31 cellular contexts compared by ENCODE assay signal in genomic region chr11:119298726-119299125, GRCh38. TPM values are rescaled to one million over a fixed set of nuclear protein-coding genes. Genes with fewer than 3 reads are reported as not detected.
DNase-seq lines count a peak whose midpoint lies in the region; ATAC-seq and TF ChIP-seq lines count a peak whose summit lies in the region.
"Had no signal": no experiment of that assay in that cellular context is flagged by ENCODE, and none has a peak within 500 bp of the region (broad histone marks: within the 10 kb centered on the region; RNA-seq: fewer than 3 reads in every experiment).

No MANE protein-coding gene starts in this region.

- no peak overlapping the region for H2AK5ac ChIP-seq in mesenchymal stem cell (ENCODE audit: low read length, severe bottlenecking)

- peaks cover 0 to 54% (median 19%) of the 10 kb centered on the region in 3 donors for H3K4me1 ChIP-seq in gastroesophageal sphincter
- no peaks in the 10 kb centered on the region for H3K4me1 ChIP-seq in mesenchymal stem cell (ENCODE audit: control insufficient read depth, insufficient read depth, low read depth, low read length)
- H3K4me1 ChIP-seq in stomach smooth muscle (ENCODE audit: control insufficient read depth, insufficient read depth, low read length) = peaks cover 38% of the 10 kb centered on the region
- H3K4me1 ChIP-seq: spleen had no signal

- no peak overlapping the region for H3K27ac Mint-ChIP-seq in activated CD8-positive, alpha-beta memory T cell treated with anti-CD3 and anti-CD28 coated beads, Interleukin-2, amount 10 ng/mL, durations not matched to agents 7 days and 5 days
- H3K27ac Mint-ChIP-seq: activated CD4-positive, alpha-beta T cell treated with anti-CD3 and anti-CD28 coated beads, Interleukin-2, amount 10 ng/mL, durations not matched to agents 24 days and 14 days; activated naive CD4-positive, alpha-beta T cell treated with anti-CD3 and anti-CD28 coated beads, Interleukin-2, amount 10 ng/mL, durations not matched to agents 7 days and 5 days; progenitor cell of endocrine pancreas; stimulated activated effector memory CD8-positive, alpha-beta T cell treated with anti-CD3 and anti-CD28 coated beads, Interleukin-12 subunit alpha, Interleukin-12 subunit beta, amount 100 ng/mL, for 72 hours had no signal

- H3K79me1 ChIP-seq in mesenchymal stem cell (replicated peaks; ENCODE audit: low read length, poor library complexity, severe bottlenecking) = peaks cover 14% of the 10 kb centered on the region

- peak; percentile 72 for DNase-seq in astrocyte of the hippocampus (ENCODE audit: low read depth, low spot score)
- DNase-seq in mesenchymal stem cell = no peak
- no peak for DNase-seq in activated CD8-positive, alpha-beta memory T cell treated with anti-CD3 and anti-CD28 coated beads, Interleukin-2, amount 10 ng/mL, durations not matched to agents 7 days and 5 days
- DNase-seq: activated CD4-positive, alpha-beta T cell treated with anti-CD3 and anti-CD28 coated beads, Interleukin-2, amount 10 ng/mL, durations not matched to agents 24 days and 14 days; activated naive CD4-positive, alpha-beta T cell treated with anti-CD3 and anti-CD28 coated beads, Interleukin-2, amount 10 ng/mL, durations not matched to agents 7 days and 5 days; anterior cingulate cortex; foreskin fibroblast; MM.1S; NCI-H1436; NCI-H82; spleen; stimulated activated CD4-positive, alpha-beta T cell treated with anti-CD3 and anti-CD28 coated beads, Interleukin-2, amount 100 ng/mL, for 48 hours; T-helper 2 cell had no signal

- H4K91ac ChIP-seq in mesenchymal stem cell (ENCODE audit: low read length) = no peak overlapping the region

- no peaks in the 10 kb centered on the region for H3K27me3 Mint-ChIP-seq in activated CD8-positive, alpha-beta memory T cell treated with anti-CD3 and anti-CD28 coated beads, Interleukin-2, amount 10 ng/mL, durations not matched to agents 7 days and 5 days
- H3K27me3 Mint-ChIP-seq: activated CD4-positive, alpha-beta T cell treated with anti-CD3 and anti-CD28 coated beads, Interleukin-2, amount 10 ng/mL, durations not matched to agents 24 days and 14 days; activated naive CD4-positive, alpha-beta T cell treated with anti-CD3 and anti-CD28 coated beads, Interleukin-2, amount 10 ng/mL, durations not matched to agents 7 days and 5 days; central memory CD8-positive, alpha-beta T cell; progenitor cell of endocrine pancreas had no signal

- H3K9me3 Mint-ChIP-seq in activated CD8-positive, alpha-beta memory T cell treated with anti-CD3 and anti-CD28 coated beads, Interleukin-2, amount 10 ng/mL, durations not matched to agents 7 days and 5 days (ENCODE audit: low read depth) = no peaks in the 10 kb centered on the region
- H3K9me3 Mint-ChIP-seq: activated CD4-positive, alpha-beta T cell treated with anti-CD3 and anti-CD28 coated beads, Interleukin-2, amount 10 ng/mL, durations not matched to agents 24 days and 14 days; activated naive CD4-positive, alpha-beta T cell treated with anti-CD3 and anti-CD28 coated beads, Interleukin-2, amount 10 ng/mL, durations not matched to agents 7 days and 5 days; central memory CD8-positive, alpha-beta T cell; stimulated activated effector memory CD8-positive, alpha-beta T cell treated with anti-CD3 and anti-CD28 coated beads, Interleukin-12 subunit alpha, Interleukin-12 subunit beta, amount 100 ng/mL, for 72 hours had no signal

- peak; percentile 74 for ATAC-seq in gastroesophageal sphincter
- no peak for ATAC-seq in HG02973 (IDR thresholded peaks at IDR 0.05; ENCODE audit: unreplicated experiment)
- ATAC-seq in activated CD8-positive, alpha-beta memory T cell treated with anti-CD3 and anti-CD28 coated beads, Interleukin-2, amount 10 ng/mL, durations not matched to agents 7 days and 5 days = no peak
- no peak for ATAC-seq in esophagus mucosa
- ATAC-seq: HCT116; K562; SK-N-SH treated with all-trans-retinoic acid at 6 μM for 48 hours; stimulated activated effector memory CD8-positive, alpha-beta T cell treated with anti-CD3 and anti-CD28 coated beads, Interleukin-12 subunit alpha, Interleukin-12 subunit beta, amount 100 ng/mL, for 72 hours had no signal

- no peak overlapping the region for H3K4me2 ChIP-seq in mesenchymal stem cell (ENCODE audit: low read length, poor library complexity, severe bottlenecking)
- H3K4me2 ChIP-seq: hepatocyte had no signal

- H2BK15ac ChIP-seq in mesenchymal stem cell (ENCODE audit: low read depth, poor library complexity, severe bottlenecking) = no peak overlapping the region

- 38 to 50% methylated on average over 2 of the region's 2 CpGs for WGBS in gastroesophageal sphincter (ENCODE audit: low coverage in 1 of 2), 2 donors
- WGBS in mesenchymal stem cell = no CpG with 5 or more reads among the region's 2 CpGs

- H3K23ac ChIP-seq in mesenchymal stem cell (ENCODE audit: low read length in 2 of 2) = no peak overlapping the region

- CTCF ChIA-PET in activated CD8-positive, alpha-beta memory T cell treated with anti-CD3 and anti-CD28 coated beads, Interleukin-2, amount 10 ng/mL, durations not matched to agents 7 days and 5 days (lab: Charles Lee) = no interaction called here

- peak overlapping the region; percentile 13 for H4K8ac ChIP-seq in mesenchymal stem cell (ENCODE audit: low read length)

- H2BK120ac ChIP-seq in mesenchymal stem cell (ENCODE audit: low read depth, low read length) = no peak overlapping the region

- no peak overlapping the region for H3K4me3 ChIP-seq in gastroesophageal sphincter
- no peak overlapping the region for H3K4me3 ChIP-seq in mesenchymal stem cell (ENCODE audit: insufficient read depth in 1 of 2, low read depth in 1 of 2, low read length in 2 of 2)
- no peak overlapping the region for H3K4me3 ChIP-seq in stomach smooth muscle (ENCODE audit: low read length in 2 of 2)
- H3K4me3 ChIP-seq: hepatocyte, K562, spleen, thoracic aorta had no signal

- peak overlapping the region; percentile 55 to 98 (median 80) for H3K27ac ChIP-seq in gastroesophageal sphincter
- no peak overlapping the region for H3K27ac ChIP-seq in mesenchymal stem cell (ENCODE audit: low read length, poor library complexity, severe bottlenecking)
- H3K27ac ChIP-seq in stomach smooth muscle (ENCODE audit: low read length) = peak overlapping the region; percentile 77
- H3K27ac ChIP-seq: epithelial cell of prostate, hepatocyte, spleen, VCaP had no signal

- H3K4me1 Mint-ChIP-seq in activated CD8-positive, alpha-beta memory T cell treated with anti-CD3 and anti-CD28 coated beads, Interleukin-2, amount 10 ng/mL, durations not matched to agents 7 days and 5 days = no peaks in the 10 kb centered on the region
- H3K4me1 Mint-ChIP-seq: activated CD4-positive, alpha-beta T cell treated with anti-CD3 and anti-CD28 coated beads, Interleukin-2, amount 10 ng/mL, durations not matched to agents 24 days and 14 days; activated naive CD4-positive, alpha-beta T cell treated with anti-CD3 and anti-CD28 coated beads, Interleukin-2, amount 10 ng/mL, durations not matched to agents 7 days and 5 days; central memory CD8-positive, alpha-beta T cell; stimulated activated effector memory CD8-positive, alpha-beta T cell treated with anti-CD3 and anti-CD28 coated beads, Interleukin-12 subunit alpha, Interleukin-12 subunit beta, amount 100 ng/mL, for 72 hours had no signal

- H3K14ac ChIP-seq in mesenchymal stem cell (ENCODE audit: low read length in 2 of 2) = no peak overlapping the region

- no peak for TF ChIP-seq POLR2A in gastroesophageal sphincter (IDR thresholded peaks at IDR 0.05)

- H3K4ac ChIP-seq in mesenchymal stem cell (ENCODE audit: low read depth in 1 of 2, low read length in 2 of 2) = no peak overlapping the region

- H3K9me3 ChIP-seq in gastroesophageal sphincter = no peaks in the 10 kb centered on the region
- no peaks in the 10 kb centered on the region for H3K9me3 ChIP-seq in mesenchymal stem cell (ENCODE audit: control insufficient read depth, low read length)
- H3K9me3 ChIP-seq in stomach smooth muscle (ENCODE audit: control insufficient read depth in 2 of 2, low read length in 2 of 2) = no peaks in the 10 kb centered on the region
- H3K9me3 ChIP-seq: spleen, thoracic aorta had no signal

- H2BK12ac ChIP-seq in mesenchymal stem cell (ENCODE audit: low read length in 2 of 2) = no peak overlapping the region

- no peak for TF ChIP-seq EP300 in gastroesophageal sphincter (IDR thresholded peaks at IDR 0.05)

- no peak overlapping the region for H2AFZ ChIP-seq in mesenchymal stem cell (ENCODE audit: low read depth, low read length)
- H2AFZ ChIP-seq: hepatocyte had no signal

- H3K4me3 Mint-ChIP-seq in activated CD8-positive, alpha-beta memory T cell treated with anti-CD3 and anti-CD28 coated beads, Interleukin-2, amount 10 ng/mL, durations not matched to agents 7 days and 5 days = no peak overlapping the region
- H3K4me3 Mint-ChIP-seq: activated CD4-positive, alpha-beta T cell treated with anti-CD3 and anti-CD28 coated beads, Interleukin-2, amount 10 ng/mL, durations not matched to agents 24 days and 14 days; activated naive CD4-positive, alpha-beta T cell treated with anti-CD3 and anti-CD28 coated beads, Interleukin-2, amount 10 ng/mL, durations not matched to agents 7 days and 5 days; central memory CD8-positive, alpha-beta T cell; stimulated activated effector memory CD8-positive, alpha-beta T cell treated with anti-CD3 and anti-CD28 coated beads, Interleukin-12 subunit alpha, Interleukin-12 subunit beta, amount 100 ng/mL, for 72 hours had no signal

- TF ChIP-seq CTCF in gastroesophageal sphincter (IDR thresholded peaks at IDR 0.05) = no peak

- H3K36me3 ChIP-seq in gastroesophageal sphincter (peaks cover 0 to 68% of the 10 kb centered on the region in 2 donors), mesenchymal stem cell (ENCODE audit: control insufficient read depth in 1 of 2, insufficient read depth in 2 of 2, low read depth in 1 of 2, low read length in 2 of 2) (peaks cover 27 to 74% of the 10 kb centered on the region in 2 experiments), stomach smooth muscle (ENCODE audit: control insufficient read depth in 2 of 2, insufficient read depth in 2 of 2, low read length in 2 of 2) (peaks cover 18 to 29% of the 10 kb centered on the region in 2 donors)

- H3K18ac ChIP-seq in mesenchymal stem cell (ENCODE audit: low read depth in 1 of 2, low read length in 2 of 2) = no peak overlapping the region

- no peak overlapping the region for H2BK5ac ChIP-seq in mesenchymal stem cell (ENCODE audit: low read depth, low read length, poor library complexity, severe bottlenecking)

- H3K36me3 Mint-ChIP-seq in activated CD8-positive, alpha-beta memory T cell treated with anti-CD3 and anti-CD28 coated beads, Interleukin-2, amount 10 ng/mL, durations not matched to agents 7 days and 5 days = peaks cover 40% of the 10 kb centered on the region

- H3K27me3 ChIP-seq in gastroesophageal sphincter = no peaks in the 10 kb centered on the region
- H3K27me3 ChIP-seq in mesenchymal stem cell (ENCODE audit: control insufficient read depth in 1 of 2, insufficient read depth in 1 of 2, low read length in 2 of 2) = no peaks in the 10 kb centered on the region
- no peaks in the 10 kb centered on the region for H3K27me3 ChIP-seq in stomach smooth muscle (ENCODE audit: control insufficient read depth in 1 of 2, insufficient read depth in 2 of 2, low read length in 2 of 2)
- H3K27me3 ChIP-seq: hepatocyte, spleen had no signal

- H3K9ac ChIP-seq in mesenchymal stem cell (ENCODE audit: low read length) (no peak overlapping the region), stomach smooth muscle (ENCODE audit: low read length in 2 of 2) (no peak overlapping the region)

RNA-seq across cellular contexts. Expression of gene MCAM, which starts 18.2 kb away (rescaled TPM):
- total RNA-seq in gastroesophageal sphincter (1,000 to 10,000 TPM in 3 of 4 donors, 100 to 1,000 TPM in 1; 702 to 1,904 (median 1,177) TPM), esophagus mucosa (25.0 TPM)
- 80.2 TPM for polyA plus RNA-seq in mesenchymal stem cell (2013, experiment 1 of 2)
- polyA plus RNA-seq in mesenchymal stem cell (2013, experiment 2 of 2) = 77.3 TPM
- 1 to 10 TPM; 2.5 to 3.9 TPM for total RNA-seq in activated CD8-positive, alpha-beta memory T cell treated with anti-CD3 and anti-CD28 coated beads, Interleukin-2, amount 10 ng/mL, durations not matched to agents 7 days and 5 days

RNA-seq across cellular contexts. Expression of gene RNF26, which starts 35.6 kb away (rescaled TPM):
- total RNA-seq in gastroesophageal sphincter (10 to 100 TPM; 13.0 to 39.6 (median 17.1) TPM), esophagus mucosa (22.2 TPM)
- 30.2 TPM for polyA plus RNA-seq in mesenchymal stem cell (2013, experiment 1 of 2)
- polyA plus RNA-seq in mesenchymal stem cell (2013, experiment 2 of 2) = 30.5 TPM
- total RNA-seq in activated CD8-positive, alpha-beta memory T cell treated with anti-CD3 and anti-CD28 coated beads, Interleukin-2, amount 10 ng/mL, durations not matched to agents 7 days and 5 days = 10 to 100 TPM; 38.7 to 42.1 TPM

RNA-seq across cellular contexts. Expression of gene C1QTNF5, which starts 42.0 kb away (rescaled TPM):
- total RNA-seq in gastroesophageal sphincter = 10 to 100 TPM; 44.3 to 52.1 (median 45.6) TPM
- polyA plus RNA-seq in mesenchymal stem cell (2013, experiment 1 of 2) = 25.1 TPM
- 26.5 TPM for polyA plus RNA-seq in mesenchymal stem cell (2013, experiment 2 of 2)
- total RNA-seq in activated CD8-positive, alpha-beta memory T cell treated with anti-CD3 and anti-CD28 coated beads, Interleukin-2, amount 10 ng/mL, durations not matched to agents 7 days and 5 days = not detected
- 2.0 TPM for total RNA-seq in esophagus mucosa
- total RNA-seq: activated CD4-positive, alpha-beta T cell treated with anti-CD3 and anti-CD28 coated beads, Interleukin-2, amount 10 ng/mL, durations not matched to agents 24 days and 14 days; mononuclear cell; OCI-LY7 had no signal

RNA-seq across cellular contexts. Expression of gene MFRP, which starts 47.8 kb away (rescaled TPM):
- total RNA-seq in gastroesophageal sphincter = under 1 TPM in 1 of 4 donors, not detected in 3; 0.15 TPM
- not detected for polyA plus RNA-seq in mesenchymal stem cell (2013, experiment 1 of 2)
- not detected for polyA plus RNA-seq in mesenchymal stem cell (2013, experiment 2 of 2)
- not detected for total RNA-seq in activated CD8-positive, alpha-beta memory T cell treated with anti-CD3 and anti-CD28 coated beads, Interleukin-2, amount 10 ng/mL, durations not matched to agents 7 days and 5 days
- total RNA-seq in esophagus mucosa = not detected
- total RNA-seq: activated CD4-positive, alpha-beta T cell treated with anti-CD3 and anti-CD28 coated beads, Interleukin-2, amount 10 ng/mL, durations not matched to agents 24 days and 14 days; Daoy; hepatocyte; K562; lower leg skin; mononuclear cell; OCI-LY7; progenitor cell of endocrine pancreas had no signal
- polyA plus RNA-seq: hepatocyte, K562 had no signal

Comparison
In these comparisons a context has a peak if more than half of its experiments do, and no peak if none do; other contexts are left out.
1. RNA of gene MCAM, which starts 18.2 kb away (total RNA-seq): 702 to 1,904 TPM in gastroesophageal sphincter; 25.0 TPM in esophagus mucosa (single experiment) and 2.5 to 3.9 TPM in activated CD8-positive, alpha-beta memory T cell treated with anti-CD3 and anti-CD28 coated beads, Interleukin-2, amount 10 ng/mL, durations not matched to agents 7 days and 5 days; every median in the first group is over 10 times any median in the second.
2. RNA of gene C1QTNF5, which starts 42.0 kb away (total RNA-seq): 44.3 to 52.1 TPM in gastroesophageal sphincter; 2.0 TPM in esophagus mucosa (single experiment) and not detected in activated CD8-positive, alpha-beta memory T cell treated with anti-CD3 and anti-CD28 coated beads, Interleukin-2, amount 10 ng/mL, durations not matched to agents 7 days and 5 days; every median in the first group is over 10 times any median in the second.